1 cellular context compared by ENCODE assay signal in genomic region chr2:207344596-207345394, GRCh38.
TF ChIP-seq lines count a peak whose summit lies in the region.

No MANE protein-coding gene starts in this region.

TF ChIP-seq in HepG2, 621 proteins besides CTCF, POLR2A, EP300 and RAD21 (continued from another document):
- peak; percentile 45; the same call in 1 of the 2 replicates for TF ChIP-seq ZBTB33 (CRISPR knock-in tag; IDR thresholded peaks at IDR 0.05)
